In genomic region chr1:63651110-63651776, GRCh38 we compare ENCODE assay signal across 11 cellular contexts. TPM values are rescaled to one million over a fixed set of nuclear protein-coding genes. Genes with fewer than 3 reads are reported as not detected.
DNase-seq lines count a peak whose midpoint lies in the region; ATAC-seq and TF ChIP-seq lines count a peak whose summit lies in the region.
"Had no signal": no experiment of that assay in that cellular context is flagged by ENCODE, and none has a peak within 500 bp of the region (broad histone marks: within the 10 kb centered on the region; RNA-seq: fewer than 3 reads in every experiment).

No MANE protein-coding gene starts in this region.

- peak overlapping the region; percentile 79 for H3K27ac Mint-ChIP-seq in progenitor cell of endocrine pancreas

- in situ Hi-C loops in IMR-90 (cut with MboI; ENCODE audit: low sequenced_read_pairs) = no loop called here

- TF ChIP-seq POLR2A in IMR-90 (IDR thresholded peaks at IDR 0.05; ENCODE audit: low read depth, low read length) (no peak), heart left ventricle (IDR thresholded peaks at IDR 0.05) (no peak)

- H4K8ac ChIP-seq in IMR-90 (ENCODE audit: low read depth in 2 of 2, low read length in 2 of 2) = no peak overlapping the region

- no peak overlapping the region for H3K14ac ChIP-seq in IMR-90 (replicated peaks; ENCODE audit: low read depth, low read length)

- no peak overlapping the region for H3K4ac ChIP-seq in IMR-90 (ENCODE audit: low read depth, low read length)

- dilution Hi-C loops in IMR-90 (cut with HindIII; ENCODE audit: low sequenced_read_pairs, unreplicated experiment) = no loop called here

- H3K9me3 ChIP-seq in IMR-90 (ENCODE audit: control insufficient read depth, insufficient read depth, low read length) (no peaks in the 10 kb centered on the region), heart left ventricle (no peaks in the 10 kb centered on the region)
- H3K9me3 ChIP-seq: ascending aorta, heart right ventricle had no signal

- no peaks in the 10 kb centered on the region for H3K27me3 Mint-ChIP-seq in progenitor cell of endocrine pancreas

- H3K4me3 ChIP-seq in IMR-90 (ENCODE audit: insufficient read depth, low read depth, low read length) (no peak overlapping the region), heart left ventricle (no peak overlapping the region)
- H3K4me3 ChIP-seq: ascending aorta, heart right ventricle had no signal

- WGBS in IMR-90 (ENCODE audit: extremely low coverage in 2 of 2, insufficient read length in 1 of 2), 2 experiments = 91% methylated on average over 5 of the region's 9 CpGs; no CpG with 5 or more reads in 1 of the 2 experiments
- 76 to 83% (median 81%) methylated on average over 9 of the region's 9 CpGs for WGBS in heart left ventricle, 4 donors

- H2AFZ ChIP-seq in IMR-90 (replicated peaks; ENCODE audit: low read length, poor library complexity) = no peak overlapping the region

- H3K9me1 ChIP-seq in IMR-90 (ENCODE audit: insufficient read depth, low read length) = no peaks in the 10 kb centered on the region; the same call in 1 of the 2 replicates

- H2BK20ac ChIP-seq in IMR-90 (ENCODE audit: low read depth, low read length) = no peak overlapping the region

- H3K27ac ChIP-seq in IMR-90 (ENCODE audit: insufficient read depth, low read length) (no peak overlapping the region), heart left ventricle (no peak overlapping the region)
- H3K27ac ChIP-seq: ascending aorta, heart right ventricle had no signal

- no peak overlapping the region for H2BK15ac ChIP-seq in IMR-90 (ENCODE audit: low read depth, low read length)

- TF ChIP-seq CTCF in IMR-90 (conservative IDR thresholded peaks at IDR 0.05; ENCODE audit: low read depth, low read length) (no peak), progenitor cell of endocrine pancreas (IDR thresholded peaks at IDR 0.05; ENCODE audit: unreplicated experiment) (no peak), heart left ventricle (IDR thresholded peaks at IDR 0.05) (no peak)

- H2AK5ac ChIP-seq in IMR-90 (ENCODE audit: low read depth, low read length) = no peak overlapping the region

- H3K56ac ChIP-seq in IMR-90 (ENCODE audit: extremely low read depth, insufficient read depth, low read length) = no peak overlapping the region

- H4K20me1 ChIP-seq in IMR-90 (ENCODE audit: insufficient read depth, low read length) = no peaks in the 10 kb centered on the region

- H3K27me3 ChIP-seq in IMR-90 (ENCODE audit: control insufficient read depth, insufficient read depth, low read length) (no peaks in the 10 kb centered on the region), heart left ventricle (no peaks in the 10 kb centered on the region)
- H3K27me3 ChIP-seq: ascending aorta, heart right ventricle had no signal

- no peaks in the 10 kb centered on the region for H3K4me1 ChIP-seq in IMR-90 (ENCODE audit: control insufficient read depth, insufficient read depth, low read length)
- peaks cover 0 to 6% (median under 1%) of the 10 kb centered on the region in 12 donors for H3K4me1 ChIP-seq in heart left ventricle
- H3K4me1 ChIP-seq: ascending aorta had no signal

- no peaks in the 10 kb centered on the region for H3K9me3 Mint-ChIP-seq in progenitor cell of endocrine pancreas (ENCODE audit: low read depth)

- DNase-seq in IMR-90 (peak; percentile 67), progenitor cell of endocrine pancreas (ENCODE audit: low spot score, unreplicated experiment) (no peak), NCI-H2081 treated with DMSO at 0.1 percent for 48 hours (lab: John Stamatoyannopoulos, UW) (no peak), heart left ventricle (no peak), D341Med (ENCODE audit: low spot score) (no peak)
- DNase-seq in activated CD4-positive, alpha-beta T cell treated with anti-CD3 and anti-CD28 coated beads, Interleukin-2, amount 50 U/mL, for 1 hour = peak; percentile 14
- peak; percentile 63 for DNase-seq in central memory CD4-positive, alpha-beta T cell
- DNase-seq: heart right ventricle had no signal

- H3K9ac ChIP-seq in IMR-90 (ENCODE audit: low read depth, low read length) = no peak overlapping the region

- H3K36me3 ChIP-seq in IMR-90 (ENCODE audit: control insufficient read depth, insufficient read depth, low read length) (peaks cover 33% of the 10 kb centered on the region), heart left ventricle (peaks cover 0 to 85% (median 67%) of the 10 kb centered on the region in 9 donors)

- ATAC-seq in IMR-90 (ENCODE audit: low read depth) (peak; percentile 57), HG02571 (IDR thresholded peaks at IDR 0.05; ENCODE audit: unreplicated experiment) (no peak), heart left ventricle (no peak)
- ATAC-seq: HepG2 had no signal

- H3K4me1 Mint-ChIP-seq in progenitor cell of endocrine pancreas (ENCODE audit: low read depth) = peaks cover 28% of the 10 kb centered on the region

- H3K18ac ChIP-seq in IMR-90 (ENCODE audit: low read depth, low read length) = no peak overlapping the region

- TF ChIP-seq RAD21 in IMR-90 (IDR thresholded peaks at IDR 0.05; ENCODE audit: low read length) = no peak

- no peak overlapping the region for H4K91ac ChIP-seq in IMR-90 (ENCODE audit: insufficient read depth, low read depth, low read length)

- no peak overlapping the region for H3K4me2 ChIP-seq in IMR-90 (ENCODE audit: low read depth, low read length)

- CTCF ChIA-PET in IMR-90 (lab: Yijun Ruan, JAX) = interaction anchor here (0.6 to 1.2 kb wide), 2 partner anchors 9 to 20 kb away, joined by 6 to 7 read pairs; no protein-coding TSS in a partner anchor

- intact Hi-C loops in IMR-90 (cut with micrococcal nuclease) (no loop called here), heart left ventricle (cut with DNase I) (no loop called here)

- BruUV-seq in IMR-90 (replicated peaks; lab: Mats Ljungman, UMichigan) = no TSS peak

- H4K5ac ChIP-seq in IMR-90 (ENCODE audit: low read depth, low read length) = no peak overlapping the region

- POLR2A ChIA-PET in IMR-90 (lab: Charles Lee; ENCODE audit: unreplicated experiment) = no interaction called here

- H3K4me3 Mint-ChIP-seq in progenitor cell of endocrine pancreas (ENCODE audit: low read depth) = peak overlapping the region; percentile 21

- no peak overlapping the region for H2BK120ac ChIP-seq in IMR-90 (ENCODE audit: low read depth, low read length)

- H2BK5ac ChIP-seq in IMR-90 (ENCODE audit: low read depth, low read length, poor library complexity, severe bottlenecking) = no peak overlapping the region

- peaks cover 16% of the 10 kb centered on the region for H3K36me3 Mint-ChIP-seq in progenitor cell of endocrine pancreas (ENCODE audit: insufficient read depth)

- H3K23ac ChIP-seq in IMR-90 (ENCODE audit: low read depth, low read length) = no peak overlapping the region

- no peaks in the 10 kb centered on the region for H3K79me1 ChIP-seq in IMR-90 (ENCODE audit: low read depth in 1 of 2, low read length in 2 of 2)

- no peak overlapping the region for H2AK9ac ChIP-seq in IMR-90 (replicated peaks; ENCODE audit: low read depth, low read length, poor library complexity)

TF ChIP-seq in IMR-90, 13 proteins besides CTCF, POLR2A, EP300 and RAD21:
- TF ChIP-seq BHLHE40 (IDR thresholded peaks at IDR 0.05; ENCODE audit: low read depth, low read length) = no peak
- no peak for TF ChIP-seq FOS (IDR thresholded peaks at IDR 0.05; ENCODE audit: low read depth, low read length)
- no peak for TF ChIP-seq NFE2L2 (IDR thresholded peaks at IDR 0.05; ENCODE audit: low read depth, low read length)
- peak; percentile 58; the same call in 1 of the 2 replicates for TF ChIP-seq USF2 (IDR thresholded peaks at IDR 0.05; ENCODE audit: low read depth, low read length)
- TF ChIP-seq MAFK (IDR thresholded peaks at IDR 0.05; ENCODE audit: low read depth, low read length) = no peak

RNA-seq across cellular contexts. Expression of gene PGM1, which starts 58.0 kb away (rescaled TPM):
- total RNA-seq in IMR-90 (2012; rRNA removed) = 82.5 and 94.5 TPM in 2 replicates
- polyA plus RNA-seq in IMR-90 (2012; rRNA removed) = 35.8 and 42.6 TPM in 2 replicates
- 31.9 and 32.3 TPM in 2 replicates for polyA plus RNA-seq in IMR-90 (2012; cell fraction: cytosol; rRNA removed)
- polyA plus RNA-seq in IMR-90 (2012; cell fraction: nucleus; rRNA removed; ENCODE audit: low replicate concordance) = 12.6 and 24.0 TPM in 2 replicates
- total RNA-seq in progenitor cell of endocrine pancreas = 31.1 and 34.5 TPM in 2 replicates
- total RNA-seq in heart left ventricle = 100 to 1,000 TPM; 180 to 419 (median 269) TPM
- polyA plus RNA-seq in heart left ventricle = 100 to 1,000 TPM in 1 of 2 donors, 10 to 100 TPM in 1; 51.4 to 119 TPM

Comparison
In these comparisons a context has a peak if more than half of its experiments do, and no peak if none do; other contexts are left out.
1. DNase-seq: peak in IMR-90 (single experiment), activated CD4-positive, alpha-beta T cell treated with anti-CD3 and anti-CD28 coated beads, Interleukin-2, amount 50 U/mL, for 1 hour (single experiment) and central memory CD4-positive, alpha-beta T cell (single experiment); none in progenitor cell of endocrine pancreas (single experiment), NCI-H2081 treated with DMSO at 0.1 percent for 48 hours (single experiment), heart left ventricle (0 of 5) and D341Med (single experiment).